In genomic region chr3:194685723-194686413, GRCh38 we compare ENCODE assay signal across 8 cellular contexts. TPM values are rescaled to one million over a fixed set of nuclear protein-coding genes. Genes with fewer than 3 reads are reported as not detected.
A peak's percentile ranks its signal among the peaks of the same experiment; 100 is the strongest.
DNase-seq lines count a peak whose midpoint lies in the region; ATAC-seq and TF ChIP-seq lines count a peak whose summit lies in the region.

TSS of gene FAM43A (plus strand) at chr3:194685883. CDS start at chr3:194686827, 944 bp downstream.

- no peak within 1 kb of the TSS for H4K8ac ChIP-seq in H9 (replicated peaks; ENCODE audit: insufficient read length, low read depth, low read length)

- H2BK15ac ChIP-seq in H9 (ENCODE audit: low read depth, low read length) = no peak within 1 kb of the TSS

- H2BK12ac ChIP-seq in H9 (ENCODE audit: insufficient read length, low read depth, low read length) = no peak within 1 kb of the TSS

- H3K27ac Mint-ChIP-seq in H9 = no peak within 1 kb of the TSS
- peak within 1 kb of the TSS; percentile 65 for H3K27ac Mint-ChIP-seq in T-helper 17 cell
- peak within 1 kb of the TSS; percentile 18 for H3K27ac Mint-ChIP-seq in progenitor cell of endocrine pancreas

- H2BK120ac ChIP-seq in H9 (ENCODE audit: low read depth, low read length, poor library complexity, severe bottlenecking) = no peak within 1 kb of the TSS

- H4K5ac ChIP-seq in H9 (ENCODE audit: insufficient read length, low read depth, low read length) = no peak within 1 kb of the TSS

- peak; percentile 52 for ATAC-seq in T-helper 17 cell
- peak; percentile 85 for ATAC-seq in left ventricle myocardium superior

- no peak within 1 kb of the TSS for H3K18ac ChIP-seq in H9 (ENCODE audit: insufficient read length, low read depth, low read length)

- H3K9me3 Mint-ChIP-seq in H9 = no peaks in the 10 kb centered on the region; a peak in 2 of 5 replicates
- H3K9me3 Mint-ChIP-seq in progenitor cell of endocrine pancreas (ENCODE audit: low read depth) = no peaks in the 10 kb centered on the region

- H3K56ac ChIP-seq in H9 (ENCODE audit: insufficient read length, low read depth, low read length) = no peak within 1 kb of the TSS

- H4K20me1 ChIP-seq in H9 (ENCODE audit: control insufficient read depth, insufficient read depth, insufficient read length) = no peaks in the 10 kb centered on the region

- no CpG with 5 or more reads among the region's 69 CpGs for WGBS in H9 (ENCODE audit: extremely low coverage, insufficient read length, low lambda C conversion rate)
- under 1% methylated on average over 69 of the region's 69 CpGs for WGBS in urinary bladder

- DNase-seq in DMS53 treated with DMSO at 0.1 percent for 48 hours (lab: John Stamatoyannopoulos, UW; ENCODE audit: unreplicated experiment) (peak; percentile 20), H9 (peak; percentile 90), NCI-H146 treated with DMSO at 0.1 percent for 48 hours (lab: John Stamatoyannopoulos, UW; ENCODE audit: unreplicated experiment) (peak; percentile 82), T-helper 17 cell (peak; percentile 48 to 61 (median 48)), anterior cingulate cortex (lab: John Stamatoyannopoulos, UW) (peak in 57 of 58 donors; percentile 13 to 92 (median 74)), left ventricle myocardium superior (peak; percentile 97), progenitor cell of endocrine pancreas (ENCODE audit: low spot score, unreplicated experiment) (peak; percentile 38)

- H3K4me2 ChIP-seq in H9 (ENCODE audit: insufficient read depth, insufficient read length, low read length) = peak within 1 kb of the TSS; percentile 74

- no peaks in the 10 kb centered on the region for H3K79me1 ChIP-seq in H9 (ENCODE audit: insufficient read depth, low read depth, low read length, poor library complexity, severe bottlenecking)

- no peak within 1 kb of the TSS for H3K4ac ChIP-seq in H9 (ENCODE audit: low read depth, low read length)

- no peak within 1 kb of the TSS for H2AK5ac ChIP-seq in H9 (ENCODE audit: insufficient read length, low read length)

- intact Hi-C loops in left ventricle myocardium superior (cut with micrococcal nuclease) = loop anchor here (5.0 kb wide), 1 partner anchor 416 kb away; no protein-coding TSS in a partner anchor

- no peak within 1 kb of the TSS for H3K9ac ChIP-seq in H9 (ENCODE audit: extremely low read depth, insufficient read length, low read length)

- no peaks in the 10 kb centered on the region for H3K79me2 ChIP-seq in H9 (ENCODE audit: insufficient read depth, low read length)

- no peak within 1 kb of the TSS for H3T11ph ChIP-seq in H9 (ENCODE audit: low read length)

- H3K23ac ChIP-seq in H9 (ENCODE audit: insufficient read length, low read depth, low read length) = no peak within 1 kb of the TSS

- peaks cover 22% of the 10 kb centered on the region; the same call in 1 of the 2 replicates for H3K27me3 ChIP-seq in H9 (ENCODE audit: insufficient read depth, low read length)

- H3K23me2 ChIP-seq in H9 (ENCODE audit: insufficient read length, low read depth, low read length, poor library complexity, severe bottlenecking) = peaks cover 26% of the 10 kb centered on the region

- H2BK20ac ChIP-seq in H9 (ENCODE audit: low read depth, low read length, poor library complexity, severe bottlenecking) = no peak within 1 kb of the TSS

- no peak within 1 kb of the TSS for H4K91ac ChIP-seq in H9 (ENCODE audit: insufficient read length, low read depth, low read length)

- H3K9me3 ChIP-seq in H9 (ENCODE audit: control insufficient read depth, low read depth, low read length) (no peaks in the 10 kb centered on the region), T-helper 17 cell (ENCODE audit: control insufficient read depth, low read length, poor library complexity, severe bottlenecking) (no peaks in the 10 kb centered on the region)

- peaks cover 24 to 34% of the 10 kb centered on the region in 2 experiments for H3K4me1 Mint-ChIP-seq in H9
- peaks cover 40% of the 10 kb centered on the region for H3K4me1 Mint-ChIP-seq in T-helper 17 cell
- peaks cover 9% of the 10 kb centered on the region for H3K4me1 Mint-ChIP-seq in progenitor cell of endocrine pancreas (ENCODE audit: low read depth)

- H3K4me1 ChIP-seq in H9 (ENCODE audit: insufficient read depth, low read length) = no peaks in the 10 kb centered on the region
- no peaks in the 10 kb centered on the region for H3K4me1 ChIP-seq in urinary bladder (ENCODE audit: insufficient read depth)

- H2AFZ ChIP-seq in H9 (ENCODE audit: low read length) = no peak within 1 kb of the TSS

- H3K27me3 Mint-ChIP-seq in H9 (ENCODE audit: low read depth) (peaks cover 54% of the 10 kb centered on the region), T-helper 17 cell (no peaks in the 10 kb centered on the region), progenitor cell of endocrine pancreas (peaks cover 73% of the 10 kb centered on the region)

- H3K4me3 Mint-ChIP-seq in H9 (peak within 1 kb of the TSS; percentile 72 to 92), T-helper 17 cell (peak within 1 kb of the TSS; percentile 95), progenitor cell of endocrine pancreas (ENCODE audit: low read depth) (peak within 1 kb of the TSS; percentile 80)

- H3K27ac ChIP-seq in H9 (ENCODE audit: insufficient read length, low read depth, low read length) = no peak within 1 kb of the TSS
- peak within 1 kb of the TSS; percentile 73 for H3K27ac ChIP-seq in urinary bladder (ENCODE audit: low read depth)

- TF ChIP-seq CTCF in H9 (conservative IDR thresholded peaks at IDR 0.05) = peak; percentile 24; the same call in 1 of the 3 replicates
- peak; percentile 19 for TF ChIP-seq CTCF in progenitor cell of endocrine pancreas (IDR thresholded peaks at IDR 0.05; ENCODE audit: unreplicated experiment)

- H3K36me3 Mint-ChIP-seq in H9 (ENCODE audit: insufficient read depth in 1 of 3, low read depth in 3 of 3) (no peaks in the 10 kb centered on the region), T-helper 17 cell (ENCODE audit: low read depth) (no peaks in the 10 kb centered on the region), progenitor cell of endocrine pancreas (ENCODE audit: insufficient read depth) (no peaks in the 10 kb centered on the region)

- H3K4me3 ChIP-seq in urinary bladder (ENCODE audit: low read depth, low read length) = peak within 1 kb of the TSS; percentile 57

- H3K36me3 ChIP-seq in urinary bladder (ENCODE audit: insufficient read depth) = no peaks in the 10 kb centered on the region

- H3K14ac ChIP-seq in H9 (ENCODE audit: insufficient read depth, low read length) = peak within 1 kb of the TSS; percentile 10; the same call in 1 of the 2 replicates

- no peak within 1 kb of the TSS for H2BK5ac ChIP-seq in H9 (ENCODE audit: insufficient read length, low read length)

RNA-seq across cellular contexts. Expression of gene FAM43A, which starts in this region (rescaled TPM):
- 2.4 and 2.7 TPM in 2 replicates for total RNA-seq in H9 (2021)
- total RNA-seq in T-helper 17 cell = 1 to 10 TPM; 2.9 to 5.5 TPM
- 13.9 TPM for total RNA-seq in left ventricle myocardium superior
- 0.12 and 0.31 TPM in 2 replicates for total RNA-seq in progenitor cell of endocrine pancreas
- 22.4 TPM for total RNA-seq in urinary bladder
- polyA plus RNA-seq in urinary bladder = 28.5 TPM

Comparison
In these comparisons a context has a peak if more than half of its experiments do, and no peak if none do; other contexts are left out.
1. Peak in DNase-seq in progenitor cell of endocrine pancreas; RNA of the gene not detected or under 1 TPM.
2. DNase-seq: peak in every context shown above with its lines; median percentile 97 in left ventricle myocardium superior; 90 in H9; 82 in NCI-H146 treated with DMSO at 0.1 percent for 48 hours; 74 in anterior cingulate cortex; 48 in T-helper 17 cell; 38 in progenitor cell of endocrine pancreas; 20 in DMS53 treated with DMSO at 0.1 percent for 48 hours.
3. H3K27ac Mint-ChIP-seq: peak in T-helper 17 cell (single experiment) and progenitor cell of endocrine pancreas (single experiment); none in H9 (0 of 3).
4. Peak in every context shown above with its lines, with median percentiles within 50 percentile points of each other: H3K4me3 Mint-ChIP-seq.